In the genomic region with DNA sequence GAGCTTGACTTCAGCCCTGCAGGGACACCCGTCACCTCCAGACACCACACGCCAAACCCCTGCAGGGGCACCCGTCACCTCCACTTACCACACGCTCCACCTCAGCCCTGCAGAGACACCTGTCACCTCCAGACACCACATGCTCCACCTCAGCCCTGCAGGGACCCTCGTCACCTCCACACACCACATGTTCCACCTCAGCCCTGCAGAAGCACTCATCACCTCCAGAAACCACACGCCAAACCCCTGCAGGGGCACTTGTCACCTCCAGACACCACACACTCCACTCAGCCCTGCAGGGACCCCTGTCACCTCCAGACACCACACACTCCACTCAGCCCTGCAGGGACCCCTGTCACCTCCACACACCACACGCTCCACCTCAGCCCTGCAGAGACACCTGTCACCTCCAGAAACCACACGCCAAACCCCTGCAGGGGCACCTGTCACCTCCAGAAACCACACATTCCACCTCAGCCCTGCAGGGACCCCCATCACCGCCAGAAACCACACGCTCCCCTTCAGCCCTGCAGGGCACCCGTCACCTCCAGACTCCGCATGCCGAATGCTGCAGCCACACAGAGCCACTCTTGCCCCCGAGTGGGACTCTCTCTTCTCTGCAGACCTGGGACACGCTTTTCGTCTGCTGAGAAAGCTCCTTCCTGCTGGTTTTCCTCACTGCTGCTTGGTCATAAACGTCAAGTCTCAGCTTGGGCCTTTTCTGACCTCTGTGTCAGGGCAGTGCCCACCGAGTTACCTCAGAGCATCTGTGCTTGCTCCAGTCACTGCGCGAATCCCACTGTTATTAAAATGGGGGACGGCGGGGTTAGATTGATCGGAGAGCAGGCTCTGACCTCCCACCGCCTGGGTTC, we compare ENCODE assay signal across 22 cellular contexts.
"Had no signal": no experiment of that assay in that cellular context is flagged by ENCODE, and none has a peak within 500 bp of the region (broad histone marks: within the 10 kb centered on the region; RNA-seq: fewer than 3 reads in every experiment).

No MANE protein-coding gene starts in this region.

- H3K36me3 ChIP-seq: left lung, WERI-Rb-1 had no signal

- H3K4me3 ChIP-seq: dorsolateral prefrontal cortex, left lung had no signal

- H3K9me3 ChIP-seq: left lung had no signal

- H3K4me3 Mint-ChIP-seq: activated CD8-positive, alpha-beta T cell treated with anti-CD3 and anti-CD28 coated beads, Interleukin-2, amount 10 ng/mL, durations not matched to agents 7 days and 5 days; activated naive CD8-positive, alpha-beta T cell treated with anti-CD3 and anti-CD28 coated beads for 36 hours; natural killer cell treated with Interleukin-12 subunit alpha and Interleukin-12 subunit beta and Interleukin-15 and Interleukin-18, amount 100 ng/mL, for 72 hours; stimulated activated naive B cell treated with anti-CD40 and anti-IgM and Interleukin-4, amounts not matched to agents 10 μg/mL and 1 μg/mL and 100 μg/mL, for 72 hours; T-cell; T-helper 2 cell treated with Interferon-gamma antibody and Interleukin-4, amounts not matched to agents 5 μg/mL and 100 μg/mL, for 36 hours had no signal

- H3K27ac ChIP-seq: dorsolateral prefrontal cortex, epithelial cell of prostate, left lung, WERI-Rb-1 had no signal

- H3K9me3 Mint-ChIP-seq: activated naive CD8-positive, alpha-beta T cell treated with anti-CD3 and anti-CD28 coated beads for 36 hours; immature natural killer cell; natural killer cell treated with Interleukin-12 subunit alpha and Interleukin-12 subunit beta and Interleukin-15 and Interleukin-18, amount 100 ng/mL, for 72 hours; T-cell; T-helper 2 cell treated with Interferon-gamma antibody and Interleukin-4, amounts not matched to agents 5 μg/mL and 100 μg/mL, for 36 hours had no signal

- DNase-seq: activated CD4-positive, alpha-beta T cell treated with anti-CD3 and anti-CD28 coated beads, Interleukin-2, amount 50 U/mL, for 1 hour; activated CD4-positive, CD25-positive, alpha-beta regulatory T cell treated with anti-CD3 and anti-CD28 coated beads, Interleukin-2, amount 50 U/mL, for 72 hours; activated CD8-positive, alpha-beta T cell treated with anti-CD3 and anti-CD28 coated beads, Interleukin-2, amount 10 ng/mL, durations not matched to agents 7 days and 5 days; activated naive CD4-positive, alpha-beta T cell treated with Interleukin-2 at 50 U/mL for 16 hours; activated naive CD8-positive, alpha-beta T cell treated with anti-CD3 and anti-CD28 coated beads for 36 hours; activated T-cell treated with anti-CD3 and anti-CD28 coated beads, Interleukin-2, amount 50 U/mL, for 48 hours; central memory CD4-positive, alpha-beta T cell; immature natural killer cell; kidney glomerular epithelial cell; mammary epithelial cell; small intestine; stimulated activated CD4-positive, alpha-beta T cell treated with anti-CD3 and anti-CD28 coated beads, Interleukin-15, amount 100 ng/mL, for 24 hours; stimulated activated naive B cell treated with anti-CD40 and anti-IgM and Interleukin-4, amounts not matched to agents 10 μg/mL and 1 μg/mL and 100 μg/mL, for 72 hours; T-cell; trophoblast cell; WERI-Rb-1 had no signal

- H3K27ac Mint-ChIP-seq: activated CD8-positive, alpha-beta T cell treated with anti-CD3 and anti-CD28 coated beads, Interleukin-2, amount 10 ng/mL, durations not matched to agents 7 days and 5 days; activated naive CD8-positive, alpha-beta T cell treated with anti-CD3 and anti-CD28 coated beads for 36 hours; immature natural killer cell; natural killer cell treated with Interleukin-12 subunit alpha and Interleukin-12 subunit beta and Interleukin-15 and Interleukin-18, amount 100 ng/mL, for 72 hours; stimulated activated naive B cell treated with anti-CD40 and anti-IgM and Interleukin-4, amounts not matched to agents 10 μg/mL and 1 μg/mL and 100 μg/mL, for 72 hours; T-cell; T-helper 2 cell treated with Interferon-gamma antibody and Interleukin-4, amounts not matched to agents 5 μg/mL and 100 μg/mL, for 36 hours had no signal

- H3K4me1 ChIP-seq: left lung had no signal

- ATAC-seq: activated CD8-positive, alpha-beta T cell treated with anti-CD3 and anti-CD28 coated beads, Interleukin-2, amount 10 ng/mL, durations not matched to agents 7 days and 5 days; left lung; natural killer cell treated with Interleukin-12 subunit alpha and Interleukin-12 subunit beta and Interleukin-15 and Interleukin-18, amount 100 ng/mL, for 72 hours; sciatic nerve; stimulated activated naive B cell treated with anti-CD40 and anti-IgM and Interleukin-4, amounts not matched to agents 10 μg/mL and 1 μg/mL and 100 μg/mL, for 72 hours; T-cell had no signal

- H3K36me3 Mint-ChIP-seq: activated naive CD8-positive, alpha-beta T cell treated with anti-CD3 and anti-CD28 coated beads for 36 hours; immature natural killer cell; natural killer cell treated with Interleukin-12 subunit alpha and Interleukin-12 subunit beta and Interleukin-15 and Interleukin-18, amount 100 ng/mL, for 72 hours; stimulated activated naive B cell treated with anti-CD40 and anti-IgM and Interleukin-4, amounts not matched to agents 10 μg/mL and 1 μg/mL and 100 μg/mL, for 72 hours; T-cell had no signal

- H3K4me1 Mint-ChIP-seq: activated naive CD8-positive, alpha-beta T cell treated with anti-CD3 and anti-CD28 coated beads for 36 hours; immature natural killer cell; stimulated activated naive B cell treated with anti-CD40 and anti-IgM and Interleukin-4, amounts not matched to agents 10 μg/mL and 1 μg/mL and 100 μg/mL, for 72 hours; T-cell had no signal
